ENCODE assay signal across 23 cellular contexts in genomic region chr13:24858953-24859352, GRCh38.
DNase-seq lines count a peak whose midpoint lies in the region; ATAC-seq and TF ChIP-seq lines count a peak whose summit lies in the region.
"Had no signal": no experiment of that assay in that cellular context is flagged by ENCODE, and none has a peak within 500 bp of the region (broad histone marks: within the 10 kb centered on the region; RNA-seq: fewer than 3 reads in every experiment).

No MANE protein-coding gene starts in this region.

- H3F3A ChIP-seq in GM23338 (replicated peaks; ENCODE audit: low read depth) (no peaks in the 10 kb centered on the region), PC-3 (ENCODE audit: low read length, unreplicated experiment) (no peaks in the 10 kb centered on the region)

- no peak overlapping the region for H3K4ac ChIP-seq in trophoblast cell (ENCODE audit: low read depth, low read length)

- intact Hi-C loops in PC-3 (cut with micrococcal nuclease), result no loop called here
- intact Hi-C loops in activated T-helper 1 cell treated with anti-CD3 and anti-CD28 coated beads, Interleukin-12 subunit alpha, Interleukin-12 subunit beta, Interleukin-2, Interleukin-4 antibody, amounts not matched to agents 30 ng/mL and 10 ng/mL and 1 ng/mL, durations not matched to agents 14 hours and 24 hours and 36 hours (cut with micrococcal nuclease), result no loop called here

- H3K27me3 Mint-ChIP-seq in GM23338 (ENCODE audit: insufficient read depth, low read depth, poor library complexity), result peaks cover 2% of the 10 kb centered on the region
- H3K27me3 Mint-ChIP-seq in activated T-helper 1 cell treated with anti-CD3 and anti-CD28 coated beads, Interleukin-12 subunit alpha, Interleukin-12 subunit beta, Interleukin-2, Interleukin-4 antibody, amounts not matched to agents 30 ng/mL and 10 ng/mL and 1 ng/mL, durations not matched to agents 14 hours and 24 hours and 36 hours (ENCODE audit: insufficient read depth), result peaks cover 13% of the 10 kb centered on the region

- BruUV-seq in PC-3 (replicated peaks; lab: Mats Ljungman, UMichigan), result no TSS peak

- POLR2A ChIA-PET in PC-3 (lab: Charles Lee; ENCODE audit: unreplicated experiment), result interaction anchor here (0.6 to 0.7 kb wide), 2 partner anchors 12 to 116 kb away, joined by 3 to 4 read pairs; no protein-coding TSS in a partner anchor

- H3K79me2 ChIP-seq in GM23338 (replicated peaks; ENCODE audit: insufficient read depth) (no peaks in the 10 kb centered on the region), PC-3 (ENCODE audit: low read length) (no peaks in the 10 kb centered on the region), trophoblast cell (ENCODE audit: control insufficient read depth, insufficient read depth, low read length, poor library complexity) (no peaks in the 10 kb centered on the region)

- ATAC-seq in GM23338 (no peak), PC-3 (no peak), GM18858 (IDR thresholded peaks at IDR 0.05; ENCODE audit: unreplicated experiment) (no peak)
- ATAC-seq: CD8-positive, alpha-beta T cell; HepG2; K562; Right ventricle myocardium inferior had no signal

- no peaks in the 10 kb centered on the region for H3K36me3 ChIP-seq in GM23338 (ENCODE audit: insufficient read depth)
- H3K36me3 ChIP-seq in PC-3 (ENCODE audit: low read depth, low read length), result no peaks in the 10 kb centered on the region
- H3K36me3 ChIP-seq in trophoblast cell (ENCODE audit: control insufficient read depth in 1 of 2, insufficient read depth in 2 of 2, low read length in 2 of 2), result no peaks in the 10 kb centered on the region
- H3K36me3 ChIP-seq: BLaER1, HAP-1, SJSA1 had no signal

- CTCF ChIA-PET in PC-3 (lab: Charles Lee), result no interaction called here

- H3K27ac ChIP-seq in GM23338 (ENCODE audit: low read depth) (no peak overlapping the region), PC-3 (ENCODE audit: low read length) (no peak overlapping the region), trophoblast cell (ENCODE audit: low read depth, low read length) (no peak overlapping the region)
- H3K27ac ChIP-seq: BLaER1, HL-60, SJSA1 had no signal

- H3K9me3 Mint-ChIP-seq in GM23338, result no peaks in the 10 kb centered on the region; the same call in 2 of the 3 replicates
- no peaks in the 10 kb centered on the region for H3K9me3 Mint-ChIP-seq in activated T-helper 1 cell treated with anti-CD3 and anti-CD28 coated beads, Interleukin-12 subunit alpha, Interleukin-12 subunit beta, Interleukin-2, Interleukin-4 antibody, amounts not matched to agents 30 ng/mL and 10 ng/mL and 1 ng/mL, durations not matched to agents 14 hours and 24 hours and 36 hours
- H3K9me3 Mint-ChIP-seq: CD8-positive, alpha-beta T cell; T-helper 1 cell treated with Interleukin-12 subunit alpha and Interleukin-12 subunit beta and Interleukin-4 antibody, amounts not matched to agents 30 μg/mL and 1 μg/mL, for 36 hours had no signal

- no peak overlapping the region for H3K4me3 Mint-ChIP-seq in GM23338
- no peak overlapping the region for H3K4me3 Mint-ChIP-seq in activated T-helper 1 cell treated with anti-CD3 and anti-CD28 coated beads, Interleukin-12 subunit alpha, Interleukin-12 subunit beta, Interleukin-2, Interleukin-4 antibody, amounts not matched to agents 30 ng/mL and 10 ng/mL and 1 ng/mL, durations not matched to agents 14 hours and 24 hours and 36 hours
- H3K4me3 Mint-ChIP-seq: CD8-positive, alpha-beta T cell; T-helper 1 cell treated with Interleukin-12 subunit alpha and Interleukin-12 subunit beta and Interleukin-4 antibody, amounts not matched to agents 30 μg/mL and 1 μg/mL, for 36 hours had no signal

- TF ChIP-seq CTCF in GM23338 (conservative IDR thresholded peaks at IDR 0.05; ENCODE audit: low read depth in 2 of 2), result peak; percentile 28 to 33; a peak in 1 of 4 replicates
- TF ChIP-seq CTCF in PC-3 (conservative IDR thresholded peaks at IDR 0.05; ENCODE audit: low read depth, low read length), result peak; percentile 37; the same call in 1 of the 2 replicates

- WGBS in trophoblast cell (ENCODE audit: extremely low coverage, insufficient coverage, insufficient read length), result no CpG with 5 or more reads among the region's 5 CpGs

- H3K27me3 ChIP-seq in GM23338 (ENCODE audit: insufficient read depth) (no peaks in the 10 kb centered on the region), PC-3 (ENCODE audit: low read length) (peaks cover 44% of the 10 kb centered on the region), trophoblast cell (ENCODE audit: insufficient read depth, low read length) (no peaks in the 10 kb centered on the region)
- H3K27me3 ChIP-seq: BLaER1, SJSA1 had no signal

- H3K4me1 ChIP-seq in GM23338 (ENCODE audit: insufficient read depth) (no peaks in the 10 kb centered on the region), PC-3 (ENCODE audit: insufficient read depth, low read length) (no peaks in the 10 kb centered on the region; the same call in 1 of the 2 replicates), trophoblast cell (ENCODE audit: control insufficient read depth in 1 of 2, insufficient read depth in 2 of 2, low read length in 2 of 2) (no peaks in the 10 kb centered on the region)
- H3K4me1 ChIP-seq: BLaER1, SJSA1 had no signal

- H3K9ac ChIP-seq in PC-3 (ENCODE audit: low read length) (no peak overlapping the region), trophoblast cell (ENCODE audit: low read length) (no peak overlapping the region)
- H3K9ac ChIP-seq: BLaER1 had no signal

- no peak overlapping the region for H3K18ac ChIP-seq in trophoblast cell (ENCODE audit: low read length)

- no peaks in the 10 kb centered on the region; the same call in 1 of the 2 replicates for H3K9me2 ChIP-seq in GM23338 (ENCODE audit: insufficient read depth)
- H3K9me2 ChIP-seq in PC-3 (replicated peaks; ENCODE audit: low read length), result no peaks in the 10 kb centered on the region

- no peak overlapping the region for H3K27ac Mint-ChIP-seq in GM23338
- H3K27ac Mint-ChIP-seq in activated T-helper 1 cell treated with anti-CD3 and anti-CD28 coated beads, Interleukin-12 subunit alpha, Interleukin-12 subunit beta, Interleukin-2, Interleukin-4 antibody, amounts not matched to agents 30 ng/mL and 10 ng/mL and 1 ng/mL, durations not matched to agents 14 hours and 24 hours and 36 hours, result no peak overlapping the region
- H3K27ac Mint-ChIP-seq: CD8-positive, alpha-beta T cell; T-helper 1 cell treated with Interleukin-12 subunit alpha and Interleukin-12 subunit beta and Interleukin-4 antibody, amounts not matched to agents 30 μg/mL and 1 μg/mL, for 36 hours had no signal

- H3K4me2 ChIP-seq in GM23338 (no peak overlapping the region), PC-3 (ENCODE audit: low read length) (no peak overlapping the region), trophoblast cell (ENCODE audit: low read length) (no peak overlapping the region)
- H3K4me2 ChIP-seq: BLaER1 had no signal

- no peak overlapping the region for H3K14ac ChIP-seq in trophoblast cell (ENCODE audit: low read length)

- H3K4me1 Mint-ChIP-seq in GM23338, result no peaks in the 10 kb centered on the region
- no peaks in the 10 kb centered on the region for H3K4me1 Mint-ChIP-seq in activated T-helper 1 cell treated with anti-CD3 and anti-CD28 coated beads, Interleukin-12 subunit alpha, Interleukin-12 subunit beta, Interleukin-2, Interleukin-4 antibody, amounts not matched to agents 30 ng/mL and 10 ng/mL and 1 ng/mL, durations not matched to agents 14 hours and 24 hours and 36 hours (ENCODE audit: low read depth)

- H3K9me3 ChIP-seq in PC-3 (ENCODE audit: low read length) (no peaks in the 10 kb centered on the region), trophoblast cell (ENCODE audit: insufficient read depth, low read depth, low read length) (no peaks in the 10 kb centered on the region)
- H3K9me3 ChIP-seq: BLaER1, HAP-1, SJSA1 had no signal

- H2BK120ac ChIP-seq in trophoblast cell (ENCODE audit: insufficient read depth, low read length, poor library complexity), result no peak overlapping the region

- H3K23ac ChIP-seq in trophoblast cell (ENCODE audit: low read length), result no peak overlapping the region

- H3K79me1 ChIP-seq in trophoblast cell (ENCODE audit: low read length), result no peaks in the 10 kb centered on the region

- no peak for DNase-seq in GM23338 (ENCODE audit: low spot score)
- peak; percentile 53 for DNase-seq in NOMO-1 treated with DMSO at 0.1 percent for 48 hours (lab: John Stamatoyannopoulos, UW; ENCODE audit: unreplicated experiment)
- no peak for DNase-seq in PC-3
- DNase-seq in SW480 (ENCODE audit: low spot score), result no peak
- no peak for DNase-seq in activated T-helper 1 cell treated with anti-CD3 and anti-CD28 coated beads, Interleukin-12 subunit alpha, Interleukin-12 subunit beta, Interleukin-2, Interleukin-4 antibody, amounts not matched to agents 30 ng/mL and 10 ng/mL and 1 ng/mL, durations not matched to agents 14 hours and 24 hours and 36 hours (ENCODE audit: low spot score)
- no peak for DNase-seq in trophoblast cell
- DNase-seq: ACHN; Calu3; CD8-positive, alpha-beta T cell; DMS153; NCI-H1694; NCI-H2081; NCI-H446; NCI-H526 had no signal

- H4K91ac ChIP-seq in trophoblast cell (ENCODE audit: low read depth, low read length), result no peak overlapping the region

- no peak overlapping the region for H3K4me3 ChIP-seq in GM23338
- H3K4me3 ChIP-seq in PC-3 (ENCODE audit: low read length), result no peak overlapping the region
- H3K4me3 ChIP-seq in trophoblast cell (ENCODE audit: low read depth, low read length), result no peak overlapping the region
- H3K4me3 ChIP-seq: BLaER1, HAP-1, K562, SJSA1 had no signal

- no peak overlapping the region for H2BK5ac ChIP-seq in trophoblast cell (ENCODE audit: low read depth, low read length, poor library complexity)

- H3K36me3 Mint-ChIP-seq in GM23338 (ENCODE audit: low read depth), result no peaks in the 10 kb centered on the region
- no peaks in the 10 kb centered on the region for H3K36me3 Mint-ChIP-seq in activated T-helper 1 cell treated with anti-CD3 and anti-CD28 coated beads, Interleukin-12 subunit alpha, Interleukin-12 subunit beta, Interleukin-2, Interleukin-4 antibody, amounts not matched to agents 30 ng/mL and 10 ng/mL and 1 ng/mL, durations not matched to agents 14 hours and 24 hours and 36 hours (ENCODE audit: low read depth)
- H3K36me3 Mint-ChIP-seq: CD8-positive, alpha-beta T cell had no signal

- no peak overlapping the region for H2AFZ ChIP-seq in GM23338
- H2AFZ ChIP-seq in PC-3 (ENCODE audit: low read length), result no peak overlapping the region
- no peak overlapping the region for H2AFZ ChIP-seq in trophoblast cell (ENCODE audit: insufficient read depth, low read length, poor library complexity)

- no peak overlapping the region for H2BK12ac ChIP-seq in trophoblast cell (ENCODE audit: low read length)

- H4K12ac ChIP-seq in trophoblast cell (ENCODE audit: low read depth, low read length), result no peak overlapping the region

- no peak overlapping the region for H2AK5ac ChIP-seq in trophoblast cell (ENCODE audit: low read length)

- no peak overlapping the region for H4K8ac ChIP-seq in trophoblast cell (ENCODE audit: low read depth, low read length)

- H4K20me1 ChIP-seq in GM23338 (replicated peaks; ENCODE audit: insufficient read depth), result no peaks in the 10 kb centered on the region
- H4K20me1 ChIP-seq in PC-3 (ENCODE audit: low read length), result no peaks in the 10 kb centered on the region
- H4K20me1 ChIP-seq: BLaER1 had no signal

TF ChIP-seq in GM23338, 12 proteins besides CTCF, POLR2A, EP300 and RAD21 (continues in another document):
- no peak for TF ChIP-seq NANOG (IDR thresholded peaks at IDR 0.05; ENCODE audit: borderline replicate concordance)
- no peak for TF ChIP-seq POLR2AphosphoS5 (IDR thresholded peaks at IDR 0.05; ENCODE audit: low read depth)
- TF ChIP-seq EZH2phosphoT487 (IDR thresholded peaks at IDR 0.05; ENCODE audit: unreplicated experiment), result no peak
